Comparison of ENCODE assay signal across 23 cellular contexts in genomic region chr22:48279465-48279765, GRCh38.
DNase-seq lines count a peak whose midpoint lies in the region; ATAC-seq lines count a peak whose summit lies in the region.
"Had no signal": no experiment of that assay in that cellular context is flagged by ENCODE, and none has a peak within 500 bp of the region (broad histone marks: within the 10 kb centered on the region; RNA-seq: fewer than 3 reads in every experiment).

No MANE protein-coding gene starts in this region.

- ATAC-seq in GM18858 (IDR thresholded peaks at IDR 0.05; ENCODE audit: unreplicated experiment), result no peak
- ATAC-seq: A549, K562, Right ventricle myocardium inferior, SK-N-SH treated with all-trans-retinoic acid at 6 μM for 48 hours had no signal

- H2BK15ac ChIP-seq in neuronal stem cell (ENCODE audit: low read length), result no peak overlapping the region

- DNase-seq in NCI-H1694 (lab: John Stamatoyannopoulos, UW) (peak; percentile 58), NCI-H446 treated with DMSO at 0.1 percent for 48 hours (lab: John Stamatoyannopoulos, UW) (peak; percentile 69), cerebellum (ENCODE audit: low spot score) (peak; percentile 92), neuronal stem cell (ENCODE audit: low spot score) (no peak), NCI-H774 (lab: John Stamatoyannopoulos, UW) (no peak), hypothalamus (lab: John Stamatoyannopoulos, UW) (no peak)
- DNase-seq: AML-193; CD4-positive, alpha-beta T cell; GF-D8; GM23248; H9; Kasumi-1; NCI-H2081; NCI-H2227 treated with DMSO at 0.1 percent for 48 hours; NCI-H510A treated with DMSO at 0.1 percent for 48 hours; PC-9; SJCRH30 had no signal

- H3K4me3 ChIP-seq in neuronal stem cell (ENCODE audit: low read length in 2 of 2), result no peak overlapping the region
- H3K4me3 ChIP-seq: A549; BLaER1 treated with 17β-estradiol and CSF1 and Interleukin-3, amounts not matched to agents 10 nM and 100 nM; GM23248; K562; PC-9; SJCRH30 had no signal

- peaks cover 0 to 8% of the 10 kb centered on the region in 2 donors for H3K4me1 ChIP-seq in neuronal stem cell (ENCODE audit: control insufficient read depth in 2 of 2, insufficient read depth in 1 of 2, low read depth in 1 of 2, low read length in 2 of 2)
- H3K4me1 ChIP-seq: A549, SJCRH30 had no signal

- no peak overlapping the region for H2BK12ac ChIP-seq in neuronal stem cell (ENCODE audit: low read length)

- no peak overlapping the region for H3K4me2 ChIP-seq in neuronal stem cell (ENCODE audit: insufficient read depth, low read length, poor library complexity, severe bottlenecking)
- H3K4me2 ChIP-seq: A549; BLaER1 treated with 17β-estradiol and CSF1 and Interleukin-3, amounts not matched to agents 10 nM and 100 nM; PC-9 had no signal

- H4K8ac ChIP-seq in neuronal stem cell (ENCODE audit: low read depth, low read length), result no peak overlapping the region

- no peak overlapping the region for H3K23ac ChIP-seq in neuronal stem cell (ENCODE audit: low read depth, low read length, poor library complexity)

- H4K91ac ChIP-seq in neuronal stem cell (ENCODE audit: low read depth, low read length, poor library complexity), result no peak overlapping the region

- H3K18ac ChIP-seq in neuronal stem cell (ENCODE audit: low read length), result peak overlapping the region; percentile 42

- H3K9ac ChIP-seq in neuronal stem cell (ENCODE audit: low read depth, low read length, poor library complexity), result peak overlapping the region; percentile 57
- H3K9ac ChIP-seq: BLaER1 treated with 17β-estradiol and CSF1 and Interleukin-3, amounts not matched to agents 10 nM and 100 nM; GM23248 had no signal

- H3K36me3 ChIP-seq in neuronal stem cell (replicated peaks in 1 of 2; ENCODE audit: control insufficient read depth in 2 of 2, insufficient read depth in 2 of 2, low read length in 2 of 2), result no peaks in the 10 kb centered on the region
- H3K36me3 ChIP-seq: BLaER1 treated with 17β-estradiol and CSF1 and Interleukin-3, amounts not matched to agents 10 nM and 100 nM; SJCRH30 had no signal

- no peak overlapping the region for H2BK120ac ChIP-seq in neuronal stem cell (ENCODE audit: low read depth, low read length)

- H3K4ac ChIP-seq in neuronal stem cell (ENCODE audit: low read length), result no peak overlapping the region

- H3K9me3 ChIP-seq in neuronal stem cell (replicated peaks in 1 of 2; ENCODE audit: control insufficient read depth in 2 of 2, insufficient read depth in 1 of 2, low read depth in 1 of 2, low read length in 2 of 2), result no peaks in the 10 kb centered on the region
- H3K9me3 ChIP-seq: SJCRH30 had no signal

- H3K27me3 ChIP-seq in neuronal stem cell (ENCODE audit: control insufficient read depth in 3 of 3, insufficient read depth in 3 of 3, low read depth in 1 of 3, low read length in 3 of 3), result no peaks in the 10 kb centered on the region
- H3K27me3 ChIP-seq: BLaER1 treated with 17β-estradiol and CSF1 and Interleukin-3, amounts not matched to agents 10 nM and 100 nM had no signal

- H3K79me1 ChIP-seq in neuronal stem cell (ENCODE audit: low read depth, low read length), result no peaks in the 10 kb centered on the region

- no peak overlapping the region for H2AFZ ChIP-seq in neuronal stem cell (ENCODE audit: low read length)
- H2AFZ ChIP-seq: GM23248, PC-9 had no signal

- no CpG with 5 or more reads among the region's 5 CpGs for WGBS in neuronal stem cell (ENCODE audit: extremely low coverage in 2 of 2, insufficient read length in 2 of 2, insufficient replicate concordance in 1 of 2), 2 donors

- no peak overlapping the region for H2BK5ac ChIP-seq in neuronal stem cell (ENCODE audit: low read length)

- H3K27ac ChIP-seq in neuronal stem cell (replicated peaks; ENCODE audit: low read length), result no peak overlapping the region
- H3K27ac ChIP-seq: A549; BLaER1 treated with 17β-estradiol and CSF1 and Interleukin-3, amounts not matched to agents 10 nM and 100 nM; GM23248; PC-9; SJCRH30 had no signal

- H3K14ac ChIP-seq in neuronal stem cell (ENCODE audit: low read length), result peak overlapping the region; percentile 22

- H2AK5ac ChIP-seq in neuronal stem cell (ENCODE audit: low read depth, low read length), result no peak overlapping the region

Comparison
In these comparisons a context has a peak if more than half of its experiments do, and no peak if none do; other contexts are left out.
1. DNase-seq: peak in NCI-H1694 (single experiment), NCI-H446 treated with DMSO at 0.1 percent for 48 hours (single experiment) and cerebellum (single experiment); none in neuronal stem cell (single experiment), NCI-H774 (single experiment) and hypothalamus (0 of 51).